ENCODE assay signal across 9 cellular contexts in the genomic region with DNA sequence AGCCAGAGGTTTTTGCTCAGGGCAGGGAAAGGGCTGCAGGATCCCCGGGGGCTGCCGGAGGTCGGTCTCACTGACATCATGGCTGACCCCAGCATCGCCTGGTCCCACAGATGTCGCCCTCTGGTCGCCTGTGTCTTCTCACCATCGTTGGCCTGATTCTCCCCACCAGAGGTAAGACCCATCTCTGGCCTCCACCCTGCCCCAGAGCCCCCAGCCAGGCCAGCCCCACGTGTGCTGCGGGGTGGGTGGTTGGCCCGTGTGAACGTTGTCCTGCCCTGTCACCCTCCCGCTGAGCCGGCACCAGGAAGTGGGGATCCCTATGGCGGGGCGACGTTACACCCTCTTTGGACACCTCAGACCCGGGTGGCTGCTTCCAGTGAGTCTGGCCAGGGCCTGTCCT. TPM values are rescaled to one million over a fixed set of nuclear protein-coding genes. Genes with fewer than 3 reads are reported as not detected.
DNase-seq lines count a peak whose midpoint lies in the region; ATAC-seq, FAIRE-seq and TF ChIP-seq lines count a peak whose summit lies in the region.
"Had no signal": no experiment of that assay in that cellular context is flagged by ENCODE, and none has a peak within 500 bp of the region (broad histone marks: within the 10 kb centered on the region; RNA-seq: fewer than 3 reads in every experiment).

No MANE protein-coding gene starts in this region.

- TF ChIP-seq EP300 in H1 (IDR thresholded peaks at IDR 0.05; ENCODE audit: borderline replicate concordance in 1 of 2, low read depth in 2 of 2, low read length in 2 of 2), result no peak

- peak overlapping the region; percentile 89 for H3K27ac Mint-ChIP-seq in osteocyte (ENCODE audit: unreplicated experiment)

- no peak overlapping the region for H3K14ac ChIP-seq in H1 (ENCODE audit: insufficient read length)

- FAIRE-seq in H1 (lab: Jason Lieb, UNC), result no peak

- H2AK5ac ChIP-seq in H1 (ENCODE audit: low read depth, low read length), result no peak overlapping the region

- peaks cover 4 to 26% (median 19%) of the 10 kb centered on the region in 4 experiments for H3K4me1 ChIP-seq in H1 (replicated peaks in 1 of 4; ENCODE audit: control insufficient read depth in 3 of 4, insufficient read depth in 4 of 4, low read length in 3 of 4)

- peaks cover 0 to 5% (median 3%) of the 10 kb centered on the region in 4 experiments; a peak in 3 of 7 replicates for H3K27me3 ChIP-seq in H1 (replicated peaks in 1 of 4; ENCODE audit: control insufficient read depth in 3 of 4, extremely low read depth in 1 of 4, insufficient read depth in 3 of 4, low read length in 3 of 4)

- POLR2A ChIA-PET in H1 (lab: Charles Lee; ENCODE audit: partially characterized antibody), result interaction anchor here (1.2 to 5.6 kb wide), 6 partner anchors 11 to 88 kb away, joined by 3 to 67 read pairs (median 7); a partner anchor contains a TSS

- H3K23ac ChIP-seq in H1 (ENCODE audit: insufficient read length), result no peak overlapping the region

- H3K79me1 ChIP-seq in H1 (ENCODE audit: low read depth, low read length), result peaks cover 6% of the 10 kb centered on the region

- no peak for TF ChIP-seq CTCF in H1 (IDR thresholded peaks at IDR 0.05; ENCODE audit: control extremely low read depth in 1 of 3, insufficient read depth in 1 of 3, low read depth in 1 of 3, low read length in 3 of 3)
- no peak for TF ChIP-seq CTCF in osteocyte (IDR thresholded peaks at IDR 0.05)

- no peak overlapping the region for H4K5ac ChIP-seq in H1 (ENCODE audit: insufficient read length, low read depth, low read length)

- no peak overlapping the region for H2BK120ac ChIP-seq in H1 (replicated peaks; ENCODE audit: low read depth, low read length)

- WGBS in H1 (ENCODE audit: extremely low coverage in 1 of 2, insufficient coverage in 1 of 2, insufficient read length in 1 of 2, insufficient replicate concordance in 2 of 2, low coverage in 1 of 2, low lambda C conversion rate in 2 of 2, missing lambda C conversion rate in 1 of 2), 2 experiments, result 39% methylated on average over 16 of the region's 17 CpGs; no CpG with 5 or more reads in 1 of the 2 experiments

- H3K18ac ChIP-seq in H1 (ENCODE audit: extremely low read depth, low read length), result peak overlapping the region; percentile 95

- peaks cover 6% of the 10 kb centered on the region for H3K36me3 Mint-ChIP-seq in osteocyte (ENCODE audit: unreplicated experiment)

- TF ChIP-seq RAD21 in H1 (IDR thresholded peaks at IDR 0.05 in 1 of 2, conservative IDR thresholded peaks at IDR 0.05 in 1 of 2; ENCODE audit: low read depth in 2 of 2, low read length in 2 of 2), result no peak

- no peak overlapping the region for H4K8ac ChIP-seq in H1 (ENCODE audit: extremely low read depth, insufficient read depth, low read length)

- H3K4me1 Mint-ChIP-seq in osteocyte (ENCODE audit: unreplicated experiment), result peaks cover 36% of the 10 kb centered on the region

- no peak overlapping the region for H4K91ac ChIP-seq in H1 (replicated peaks; ENCODE audit: insufficient read length, low read length)

- H3K36me3 ChIP-seq in H1 (ENCODE audit: control insufficient read depth in 2 of 4, insufficient read depth in 4 of 4, low read length in 3 of 4), result peaks cover 2 to 25% (median 10%) of the 10 kb centered on the region in 4 experiments; a peak in 6 of 8 replicates

- H3K9me3 ChIP-seq in H1 (ENCODE audit: insufficient read depth in 2 of 2, low read depth in 1 of 2, low read length in 1 of 2), result no peaks in the 10 kb centered on the region

- peak overlapping the region; percentile 96 for H3K4me3 Mint-ChIP-seq in osteocyte (ENCODE audit: unreplicated experiment)

- CTCF ChIA-PET in H1 (lab: Charles Lee; ENCODE audit: partially characterized antibody), result interaction anchor here (1.8 to 4.3 kb wide), 4 partner anchors 10 to 56 kb away, joined by 4 to 60 read pairs (median 10); a partner anchor contains a TSS

- H3K4ac ChIP-seq in H1 (replicated peaks; ENCODE audit: insufficient read length, low read depth, low read length), result no peak overlapping the region

- H2BK5ac ChIP-seq in H1 (ENCODE audit: low read depth, low read length), result no peak overlapping the region

- H2BK15ac ChIP-seq in H1 (ENCODE audit: low read length), result no peak overlapping the region

- H3K4me3 ChIP-seq in H1 (ENCODE audit: extremely low read depth in 1 of 4, insufficient read depth in 2 of 4, low read depth in 3 of 4, low read length in 4 of 4), result peak overlapping the region; percentile 68 to 80 (median 74)

- no peak for TF ChIP-seq POLR2A in H1 (IDR thresholded peaks at IDR 0.05; ENCODE audit: control extremely low read depth in 1 of 2, low read depth in 2 of 2, low read length in 2 of 2)

- H3K23me2 ChIP-seq in H1 (ENCODE audit: low read depth, low read length), result peaks cover 9% of the 10 kb centered on the region; the same call in 1 of the 2 replicates

- ATAC-seq in GM18511 (IDR thresholded peaks at IDR 0.05; ENCODE audit: unreplicated experiment) (peak; percentile 32), SK-N-SH treated with all-trans-retinoic acid at 6 μM for 48 hours (peak; percentile 3; the same call in 2 of the 3 replicates), HG03457 (IDR thresholded peaks at IDR 0.05; ENCODE audit: unreplicated experiment) (no peak), HG03159 (IDR thresholded peaks at IDR 0.05; ENCODE audit: unreplicated experiment) (no peak)

- H3K9ac ChIP-seq in H1 (replicated peaks in 1 of 4; ENCODE audit: extremely low read depth in 1 of 4, low read depth in 3 of 4, low read length in 3 of 4), result peak overlapping the region in 1 of 4 experiments; percentile 27; a peak in 2 of 7 replicates

- no peaks in the 10 kb centered on the region for H3K27me3 Mint-ChIP-seq in osteocyte (ENCODE audit: unreplicated experiment)

- H3K4me2 ChIP-seq in H1 (ENCODE audit: insufficient read depth in 1 of 2, low read depth in 2 of 2, low read length in 2 of 2), result peak overlapping the region; percentile 82 to 91

- H3K9me3 Mint-ChIP-seq in osteocyte (ENCODE audit: unreplicated experiment), result no peaks in the 10 kb centered on the region

- H3K56ac ChIP-seq in H1 (replicated peaks; ENCODE audit: insufficient read length, low read depth, low read length), result no peak overlapping the region

- H3K79me2 ChIP-seq in H1 (ENCODE audit: control insufficient read depth in 1 of 2, insufficient read depth in 2 of 2, low read length in 2 of 2), result peaks cover 0 to 11% of the 10 kb centered on the region in 2 experiments; a peak in 1 of 4 replicates

- no peak for DNase-seq in H1 (ENCODE audit: low read depth in 1 of 2, low spot score in 2 of 2)
- no peak for DNase-seq in osteocyte (ENCODE audit: extremely low spot score, unreplicated experiment)
- DNase-seq in NCI-H146 (lab: John Stamatoyannopoulos, UW), result no peak
- no peak for DNase-seq in Kasumi-1 (lab: John Stamatoyannopoulos, UW)

- no peak overlapping the region for H2BK12ac ChIP-seq in H1 (ENCODE audit: low read depth, low read length)

- peaks cover 1 to 5% of the 10 kb centered on the region in 2 experiments for H4K20me1 ChIP-seq in H1 (replicated peaks in 1 of 2; ENCODE audit: control insufficient read depth in 1 of 2, insufficient read depth in 2 of 2, low read length in 2 of 2)

- H3K27ac ChIP-seq in H1 (ENCODE audit: low read depth, low read length), result 0 out of 2 replicates have a peak overlapping the region, but pooled peaks have one; percentile 21

- no peak overlapping the region for H2AFZ ChIP-seq in H1 (ENCODE audit: low read length)

- H2BK20ac ChIP-seq in H1 (ENCODE audit: low read length), result no peak overlapping the region

RNA-seq across cellular contexts. Expression of a gene that starts 0.9 kb away (rescaled TPM):
- 99.0 and 104 TPM in 2 replicates for total RNA-seq in H1 (2021; fragmentation: NEBNext Ultra II Directional; extraction: Animal tissue kit (Norgen Biotek cat#: 25700))
- 167 and 191 TPM in 2 replicates for polyA plus RNA-seq in H1 (2011; rRNA removed)
- 117 TPM for polyA plus RNA-seq in H1 (2011; cell fraction: cytosol; rRNA removed)
- 131 TPM for polyA plus RNA-seq in H1 (2011; cell fraction: nucleus; rRNA removed)
- 113 to 185 TPM (median 177 TPM) in 4 replicates for polyA plus RNA-seq in H1 (2012, experiment 1 of 2)
- polyA plus RNA-seq in H1 (2012, experiment 2 of 2), result 175 TPM
- 277 TPM for polyA plus RNA-seq in H1 (2013, experiment 1 of 2)
- polyA plus RNA-seq in H1 (2013, experiment 2 of 2), result 347 TPM
- 89.3 and 107 TPM in 2 replicates for polyA minus RNA-seq in H1 (2011; rRNA and poly(A)+ RNA removed)
- 89.5 TPM for polyA minus RNA-seq in H1 (2011; cell fraction: cytosol; rRNA and poly(A)+ RNA removed)
- polyA minus RNA-seq in H1 (2011; cell fraction: nucleus; rRNA and poly(A)+ RNA removed), result 51.4 TPM
- 81.0 and 86.6 TPM in 2 replicates for total RNA-seq in osteocyte

RNA-seq across cellular contexts. Expression of a gene that starts 12.4 kb away (rescaled TPM):
- total RNA-seq in H1 (2021; fragmentation: NEBNext Ultra II Directional; extraction: Animal tissue kit (Norgen Biotek cat#: 25700)), result 14.3 and 15.4 TPM in 2 replicates
- polyA plus RNA-seq in H1 (2011; rRNA removed), result 12.1 and 17.5 TPM in 2 replicates
- 9.0 TPM for polyA plus RNA-seq in H1 (2011; cell fraction: cytosol; rRNA removed)
- polyA plus RNA-seq in H1 (2011; cell fraction: nucleus; rRNA removed), result 18.6 TPM
- polyA plus RNA-seq in H1 (2012, experiment 1 of 2), result 20.2 to 24.4 TPM (median 21.9 TPM) in 4 replicates
- 20.8 TPM for polyA plus RNA-seq in H1 (2012, experiment 2 of 2)
- 22.7 TPM for polyA plus RNA-seq in H1 (2013, experiment 1 of 2)
- polyA plus RNA-seq in H1 (2013, experiment 2 of 2), result 23.8 TPM
- polyA minus RNA-seq in H1 (2011; rRNA and poly(A)+ RNA removed), result 2.2 and 3.6 TPM in 2 replicates
- 1.5 TPM for polyA minus RNA-seq in H1 (2011; cell fraction: cytosol; rRNA and poly(A)+ RNA removed)
- polyA minus RNA-seq in H1 (2011; cell fraction: nucleus; rRNA and poly(A)+ RNA removed), result 3.2 TPM
- 0.50 TPM in 1 of 2 replicates, not detected in the other for total RNA-seq in osteocyte
- total RNA-seq: M059J had no signal

RNA-seq across cellular contexts. Expression of a gene that starts 16.8 kb away (rescaled TPM):
- 8.1 and 10.3 TPM in 2 replicates for total RNA-seq in H1 (2021; fragmentation: NEBNext Ultra II Directional; extraction: Animal tissue kit (Norgen Biotek cat#: 25700))
- 1.6 and 3.3 TPM in 2 replicates for polyA plus RNA-seq in H1 (2011; rRNA removed)
- polyA plus RNA-seq in H1 (2011; cell fraction: cytosol; rRNA removed), result 2.7 TPM
- polyA plus RNA-seq in H1 (2011; cell fraction: nucleus; rRNA removed), result 6.7 TPM
- 7.4 to 19.9 TPM (median 15.6 TPM) in 4 replicates for polyA plus RNA-seq in H1 (2012, experiment 1 of 2)
- polyA plus RNA-seq in H1 (2012, experiment 2 of 2), result 4.1 TPM
- 10.4 TPM for polyA plus RNA-seq in H1 (2013, experiment 1 of 2)
- 10.3 TPM for polyA plus RNA-seq in H1 (2013, experiment 2 of 2)
- polyA minus RNA-seq in H1 (2011; rRNA and poly(A)+ RNA removed), result 0.49 and 0.69 TPM in 2 replicates
- polyA minus RNA-seq in H1 (2011; cell fraction: cytosol; rRNA and poly(A)+ RNA removed), result 2.1 TPM
- polyA minus RNA-seq in H1 (2011; cell fraction: nucleus; rRNA and poly(A)+ RNA removed), result 4.1 TPM
- total RNA-seq in osteocyte, result 0.86 TPM in 1 of 2 replicates, not detected in the other
- total RNA-seq: M059J had no signal

RNA-seq across cellular contexts. Expression of a gene that starts 20.6 kb away (rescaled TPM):
- total RNA-seq in H1 (2021; fragmentation: NEBNext Ultra II Directional; extraction: Animal tissue kit (Norgen Biotek cat#: 25700)), result 2.0 and 2.9 TPM in 2 replicates
- polyA plus RNA-seq in H1 (2011; rRNA removed), result 8.2 and 9.4 TPM in 2 replicates
- polyA plus RNA-seq in H1 (2011; cell fraction: cytosol; rRNA removed), result 9.4 TPM
- polyA plus RNA-seq in H1 (2011; cell fraction: nucleus; rRNA removed), result 32.9 TPM
- 5.6 to 9.8 TPM (median 8.1 TPM) in 4 replicates for polyA plus RNA-seq in H1 (2012, experiment 1 of 2)
- polyA plus RNA-seq in H1 (2012, experiment 2 of 2), result 2.6 TPM
- 2.1 TPM for polyA plus RNA-seq in H1 (2013, experiment 1 of 2)
- polyA plus RNA-seq in H1 (2013, experiment 2 of 2), result 2.1 TPM
- 0.88 and 2.1 TPM in 2 replicates for polyA minus RNA-seq in H1 (2011; rRNA and poly(A)+ RNA removed)
- polyA minus RNA-seq in H1 (2011; cell fraction: cytosol; rRNA and poly(A)+ RNA removed), result 0.66 TPM
- 4.2 TPM for polyA minus RNA-seq in H1 (2011; cell fraction: nucleus; rRNA and poly(A)+ RNA removed)
- total RNA-seq in osteocyte, result 0.32 and 0.34 TPM in 2 replicates
- total RNA-seq: M059J had no signal

RNA-seq across cellular contexts. Expression of a gene that starts 39.8 kb away (rescaled TPM):
- total RNA-seq in H1 (2021; fragmentation: NEBNext Ultra II Directional; extraction: Animal tissue kit (Norgen Biotek cat#: 25700)), result 0.86 TPM in 1 of 2 replicates, not detected in the other
- 0.09 and 0.33 TPM in 2 replicates for polyA plus RNA-seq in H1 (2011; rRNA removed)
- polyA plus RNA-seq in H1 (2011; cell fraction: cytosol; rRNA removed), result 0.22 TPM
- 0.66 TPM for polyA plus RNA-seq in H1 (2011; cell fraction: nucleus; rRNA removed)
- polyA plus RNA-seq in H1 (2012, experiment 1 of 2), result 0.41 to 0.76 TPM (median 0.57 TPM) in 3 of 4 replicates, not detected in the other
- not detected for polyA plus RNA-seq in H1 (2012, experiment 2 of 2)
- 0.10 TPM for polyA plus RNA-seq in H1 (2013, experiment 1 of 2)
- polyA plus RNA-seq in H1 (2013, experiment 2 of 2), result 0.37 TPM
- polyA minus RNA-seq in H1 (2011; rRNA and poly(A)+ RNA removed), result 1.5 TPM in 1 of 2 replicates, not detected in the other
- not detected for polyA minus RNA-seq in H1 (2011; cell fraction: cytosol; rRNA and poly(A)+ RNA removed)
- not detected for polyA minus RNA-seq in H1 (2011; cell fraction: nucleus; rRNA and poly(A)+ RNA removed)
- not detected in 2 replicates for total RNA-seq in osteocyte

Comparison
In these comparisons a context has a peak if more than half of its experiments do, and no peak if none do; other contexts are left out.
1. ATAC-seq: peak in GM18511 (single experiment) and SK-N-SH treated with all-trans-retinoic acid at 6 μM for 48 hours (single experiment); none in HG03457 (single experiment) and HG03159 (single experiment).
2. RNA of a gene that starts 12.4 kb away (total RNA-seq): 14.3 to 15.4 TPM in H1; 0.50 TPM in osteocyte; every median in the first group is over 10 times any median in the second.